Comparison of ENCODE assay signal across 15 cellular contexts in genomic region chr16:19851476-19851875, GRCh38. TPM values are rescaled to one million over a fixed set of nuclear protein-coding genes. Genes with fewer than 3 reads are reported as not detected.
DNase-seq lines count a peak whose midpoint lies in the region; TF ChIP-seq lines count a peak whose summit lies in the region.
"Had no signal": no experiment of that assay in that cellular context is flagged by ENCODE, and none has a peak within 500 bp of the region (broad histone marks: within the 10 kb centered on the region; RNA-seq: fewer than 3 reads in every experiment).

No MANE protein-coding gene starts in this region.

- H3K4me3 Mint-ChIP-seq in type B pancreatic cell: no peak overlapping the region
- H3K4me3 Mint-ChIP-seq: activated naive CD8-positive, alpha-beta T cell treated with anti-CD3 and anti-CD28 coated beads, Interleukin-2, amount 50 U/mL, for 24 hours; effector memory CD8-positive, alpha-beta T cell; nephron had no signal

- peaks cover 22% of the 10 kb centered on the region for H3K4me1 Mint-ChIP-seq in type B pancreatic cell (ENCODE audit: unreplicated experiment)
- H3K4me1 Mint-ChIP-seq: activated naive CD8-positive, alpha-beta T cell treated with anti-CD3 and anti-CD28 coated beads, Interleukin-2, amount 50 U/mL, for 24 hours had no signal

- H3K27ac Mint-ChIP-seq in type B pancreatic cell: no peak overlapping the region
- H3K27ac Mint-ChIP-seq: activated naive CD8-positive, alpha-beta T cell treated with anti-CD3 and anti-CD28 coated beads, Interleukin-2, amount 50 U/mL, for 24 hours; effector memory CD8-positive, alpha-beta T cell had no signal

- H3K27ac ChIP-seq in temporal lobe (ENCODE audit: low read depth, low read length): peak overlapping the region; percentile 92
- H3K27ac ChIP-seq: tibial artery had no signal

- DNase-seq in anterior cingulate cortex (lab: John Stamatoyannopoulos, UW): peak in 47 of 58 donors; percentile 13 to 87 (median 56)
- DNase-seq in head of caudate nucleus: peak in 36 of 42 donors; percentile 42 to 93 (median 74)
- DNase-seq in midbrain (lab: John Stamatoyannopoulos, UW): peak; percentile 65
- DNase-seq in activated CD4-positive, CD25-positive, alpha-beta regulatory T cell treated with anti-CD3 and anti-CD28 coated beads, Interleukin-2, amount 50 U/mL, for 72 hours: no peak
- no peak for DNase-seq in KBM-7
- no peak for DNase-seq in type B pancreatic cell (ENCODE audit: extremely low spot score, unreplicated experiment)
- DNase-seq: activated CD8-positive, alpha-beta memory T cell treated with anti-CD3 and anti-CD28 coated beads, Interleukin-2, amount 50 U/mL, for 48 hours; activated effector memory CD4-positive, alpha-beta T cell treated with Interleukin-2 at 50 U/mL for 16 hours; activated naive CD8-positive, alpha-beta T cell treated with anti-CD3 and anti-CD28 coated beads, Interleukin-2, amount 50 U/mL, for 24 hours; DND-41; effector memory CD8-positive, alpha-beta T cell; NCI-H1694; tibial artery had no signal

- intact Hi-C loops in head of caudate nucleus (cut with DNase I): no loop called here

- H3K9me3 Mint-ChIP-seq in type B pancreatic cell: no peaks in the 10 kb centered on the region
- H3K9me3 Mint-ChIP-seq: activated naive CD8-positive, alpha-beta T cell treated with anti-CD3 and anti-CD28 coated beads, Interleukin-2, amount 50 U/mL, for 24 hours; effector memory CD8-positive, alpha-beta T cell; nephron had no signal

- TF ChIP-seq CTCF in type B pancreatic cell (conservative IDR thresholded peaks at IDR 0.05): no peak

- peaks cover 11% of the 10 kb centered on the region for H3K36me3 Mint-ChIP-seq in type B pancreatic cell

- no peaks in the 10 kb centered on the region for H3K27me3 Mint-ChIP-seq in type B pancreatic cell
- H3K27me3 Mint-ChIP-seq: activated naive CD8-positive, alpha-beta T cell treated with anti-CD3 and anti-CD28 coated beads, Interleukin-2, amount 50 U/mL, for 24 hours had no signal

- in situ Hi-C loops in KBM-7 (cut with MboI; ENCODE audit: low pct_unique_long_range_greater_than_20kb, low sequenced_read_pairs): no loop called here

RNA-seq across cellular contexts. Expression of gene GPRC5B, which starts 33.2 kb away (rescaled TPM):
- total RNA-seq in temporal lobe (37.9 TPM), type B pancreatic cell (ENCODE audit: low replicate concordance) (25.8 and 53.8 TPM in 2 replicates)

Comparison
In these comparisons a context has a peak if more than half of its experiments do, and no peak if none do; other contexts are left out.
1. DNase-seq: peak in anterior cingulate cortex (47 of 58), head of caudate nucleus (36 of 42) and midbrain (single experiment); none in activated CD4-positive, CD25-positive, alpha-beta regulatory T cell treated with anti-CD3 and anti-CD28 coated beads, Interleukin-2, amount 50 U/mL, for 72 hours (single experiment), KBM-7 (single experiment) and type B pancreatic cell (single experiment).